In genomic region chr9:128870128-128870940, GRCh38 we compare ENCODE assay signal across 2 cellular contexts.
TF ChIP-seq lines count a peak whose summit lies in the region.

No MANE protein-coding gene starts in this region.

TF ChIP-seq in A549, 52 proteins besides CTCF, POLR2A, EP300 and RAD21:
- TF ChIP-seq RARB (CRISPR knock-in tag; IDR thresholded peaks at IDR 0.05) (no peak), JUNB (IDR thresholded peaks at IDR 0.05) (no peak), MAFK (IDR thresholded peaks at IDR 0.05; ENCODE audit: partially characterized antibody) (peak; percentile 63)

TF ChIP-seq in HepG2, 621 proteins besides CTCF, POLR2A, EP300 and RAD21:
- TF ChIP-seq SP4 (CRISPR knock-in tag; IDR thresholded peaks at IDR 0.05) (no peak), ZNF547 (CRISPR knock-in tag; IDR thresholded peaks at IDR 0.05) (no peak), ZSCAN21 (CRISPR knock-in tag; IDR thresholded peaks at IDR 0.05; ENCODE audit: borderline replicate concordance) (no peak), MAFK (conservative IDR thresholded peaks at IDR 0.05 in 1 of 2, IDR thresholded peaks at IDR 0.05 in 1 of 2; ENCODE audit: low read length in 2 of 2) (peak in 1 of 2 experiments; percentile 34; a peak in 1 of 4 replicates), MTA1 (CRISPR knock-in tag; IDR thresholded peaks at IDR 0.05; ENCODE audit: borderline replicate concordance) (no peak), ZNF121 (CRISPR knock-in tag; IDR thresholded peaks at IDR 0.05) (peak; percentile 36; the same call in 1 of the 2 replicates)
- TF ChIP-seq, protein P1, sequence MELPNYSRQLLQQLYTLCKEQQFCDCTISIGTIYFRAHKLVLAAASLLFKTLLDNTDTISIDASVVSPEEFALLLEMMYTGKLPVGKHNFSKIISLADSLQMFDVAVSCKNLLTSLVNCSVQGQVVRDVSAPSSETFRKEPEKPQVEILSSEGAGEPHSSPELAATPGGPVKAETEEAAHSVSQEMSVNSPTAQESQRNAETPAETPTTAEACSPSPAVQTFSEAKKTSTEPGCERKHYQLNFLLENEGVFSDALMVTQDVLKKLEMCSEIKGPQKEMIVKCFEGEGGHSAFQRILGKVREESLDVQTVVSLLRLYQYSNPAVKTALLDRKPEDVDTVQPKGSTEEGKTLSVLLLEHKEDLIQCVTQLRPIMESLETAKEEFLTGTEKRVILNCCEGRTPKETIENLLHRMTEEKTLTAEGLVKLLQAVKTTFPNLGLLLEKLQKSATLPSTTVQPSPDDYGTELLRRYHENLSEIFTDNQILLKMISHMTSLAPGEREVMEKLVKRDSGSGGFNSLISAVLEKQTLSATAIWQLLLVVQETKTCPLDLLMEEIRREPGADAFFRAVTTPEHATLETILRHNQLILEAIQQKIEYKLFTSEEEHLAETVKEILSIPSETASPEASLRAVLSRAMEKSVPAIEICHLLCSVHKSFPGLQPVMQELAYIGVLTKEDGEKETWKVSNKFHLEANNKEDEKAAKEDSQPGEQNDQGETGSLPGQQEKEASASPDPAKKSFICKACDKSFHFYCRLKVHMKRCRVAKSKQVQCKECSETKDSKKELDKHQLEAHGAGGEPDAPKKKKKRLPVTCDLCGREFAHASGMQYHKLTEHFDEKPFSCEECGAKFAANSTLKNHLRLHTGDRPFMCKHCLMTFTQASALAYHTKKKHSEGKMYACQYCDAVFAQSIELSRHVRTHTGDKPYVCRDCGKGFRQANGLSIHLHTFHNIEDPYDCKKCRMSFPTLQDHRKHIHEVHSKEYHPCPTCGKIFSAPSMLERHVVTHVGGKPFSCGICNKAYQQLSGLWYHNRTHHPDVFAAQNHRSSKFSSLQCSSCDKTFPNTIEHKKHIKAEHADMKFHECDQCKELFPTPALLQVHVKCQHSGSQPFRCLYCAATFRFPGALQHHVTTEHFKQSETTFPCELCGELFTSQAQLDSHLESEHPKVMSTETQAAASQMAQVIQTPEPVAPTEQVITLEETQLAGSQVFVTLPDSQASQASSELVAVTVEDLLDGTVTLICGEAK (IDR thresholded peaks at IDR 0.05): peak; percentile 61
- TF ChIP-seq, protein P1 (CRISPR knock-in tag; IDR thresholded peaks at IDR 0.05): peak; percentile 46; the same call in 1 of the 2 replicates
